Comparison of ENCODE assay signal across 19 cellular contexts in genomic region chr2:221791840-221792239, GRCh38.
"Had no signal": no experiment of that assay in that cellular context is flagged by ENCODE, and none has a peak within 500 bp of the region (broad histone marks: within the 10 kb centered on the region; RNA-seq: fewer than 3 reads in every experiment).

No MANE protein-coding gene starts in this region.

- DNase-seq: activated CD4-positive, alpha-beta memory T cell treated with anti-CD3 and anti-CD28 coated beads for 36 hours; activated effector memory CD4-positive, alpha-beta T cell treated with anti-CD3 and anti-CD28 coated beads, Interleukin-2, amount 50 U/mL, for 16 hours; activated T-cell treated with anti-CD3 and anti-CD28 coated beads, Interleukin-2, amount 50 U/mL, for 48 hours; amygdala; dermis blood vessel endothelial cell; hippocampal formation; kidney; left ventricle myocardium superior; mesenchymal stem cell; natural killer cell; retina; stimulated activated CD4-positive, alpha-beta T cell treated with anti-CD3 and anti-CD28 coated beads, Interleukin-2, amount 100 ng/mL, for 48 hours; stimulated activated naive CD4-positive, alpha-beta T cell; substantia nigra; transverse colon; WERI-Rb-1 had no signal

- H3K9ac ChIP-seq: parathyroid adenoma had no signal

- H2AFZ ChIP-seq: parathyroid adenoma had no signal

- ATAC-seq: left ventricle myocardium superior, natural killer cell had no signal

- H3K27ac ChIP-seq: neutrophil, parathyroid adenoma, transverse colon, vagina, WERI-Rb-1 had no signal

- H3K36me3 ChIP-seq: neutrophil, transverse colon, vagina, WERI-Rb-1 had no signal

- H3K4me3 ChIP-seq: transverse colon, vagina had no signal

- H3K27me3 ChIP-seq: neutrophil, transverse colon, vagina had no signal

- H3K4me1 ChIP-seq: parathyroid adenoma, transverse colon, vagina had no signal

- H3K9me3 ChIP-seq: neutrophil, transverse colon, vagina had no signal

- H3K79me2 ChIP-seq: parathyroid adenoma had no signal

- FAIRE-seq: kidney had no signal
